ENCODE assay signal across 8 cellular contexts in the genomic region with DNA sequence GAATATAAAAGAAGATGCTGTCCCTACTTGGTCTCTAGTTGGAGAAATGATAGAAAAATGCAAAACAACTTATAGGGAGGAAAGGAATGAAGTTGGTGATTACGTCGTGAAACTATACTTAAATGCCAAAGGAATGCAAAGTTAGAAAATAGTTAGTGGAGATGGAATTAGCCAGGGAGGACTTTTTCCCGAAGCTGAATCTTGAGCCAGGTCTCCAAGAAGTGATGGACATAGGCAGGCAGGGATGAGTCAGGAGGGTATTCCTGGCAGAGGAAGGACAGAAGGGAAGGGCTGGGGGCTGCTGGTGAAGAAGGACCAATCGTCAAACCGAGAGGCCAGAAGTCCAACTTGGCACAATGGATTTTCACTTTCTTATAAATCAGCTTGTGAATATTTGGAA. TPM values are rescaled to one million over a fixed set of nuclear protein-coding genes. Genes with fewer than 3 reads are reported as not detected.
DNase-seq lines count a peak whose midpoint lies in the region; ATAC-seq and TF ChIP-seq lines count a peak whose summit lies in the region.

No MANE protein-coding gene starts in this region.

- H3K27me3 ChIP-seq in SU-DHL-6 (ENCODE audit: low read length), result no peaks in the 10 kb centered on the region
- no peaks in the 10 kb centered on the region for H3K27me3 ChIP-seq in gastroesophageal sphincter

- no peak for ATAC-seq in gastroesophageal sphincter

- H3K9me3 ChIP-seq in SU-DHL-6 (ENCODE audit: insufficient read depth, low read length) (no peaks in the 10 kb centered on the region), gastroesophageal sphincter (no peaks in the 10 kb centered on the region)

- peak overlapping the region; percentile 90 for H3K27ac ChIP-seq in SU-DHL-6 (ENCODE audit: low read depth, low read length)
- H3K27ac ChIP-seq in gastroesophageal sphincter, result peak overlapping the region in 3 of 4 donors; percentile 55 to 97 (median 94)

- peaks cover 56% of the 10 kb centered on the region for H3K79me2 ChIP-seq in SU-DHL-6 (ENCODE audit: insufficient read depth, low read length)

- no peaks in the 10 kb centered on the region for H3K36me3 ChIP-seq in SU-DHL-6 (ENCODE audit: low read length)
- no peaks in the 10 kb centered on the region for H3K36me3 ChIP-seq in gastroesophageal sphincter

- no peak for TF ChIP-seq EP300 in gastroesophageal sphincter (IDR thresholded peaks at IDR 0.05)

- 0 out of 2 replicates have a peak, but pooled peaks cover 8% of the 10 kb centered on the region for H4K20me1 ChIP-seq in SU-DHL-6 (ENCODE audit: low read depth, low read length)

- no peak overlapping the region for H2AFZ ChIP-seq in SU-DHL-6 (ENCODE audit: low read depth, low read length, severe bottlenecking)

- H3F3A ChIP-seq in SU-DHL-6 (ENCODE audit: insufficient read depth), result peaks cover 36% of the 10 kb centered on the region

- DNase-seq in GM12865 (ENCODE audit: low read depth) (no peak), skeletal muscle cell (ENCODE audit: low read depth) (no peak), NCI-H1436 (lab: John Stamatoyannopoulos, UW) (no peak), NOMO-1 treated with DMSO at 0.1 percent for 48 hours (lab: John Stamatoyannopoulos, UW; ENCODE audit: unreplicated experiment) (no peak), superior temporal gyrus (ENCODE audit: extremely low spot score) (no peak), globus pallidus (ENCODE audit: low spot score) (no peak)

- H3K4me3 ChIP-seq in GM12865 (ENCODE audit: low read depth, low read length) (peak overlapping the region; percentile 85), SU-DHL-6 (ENCODE audit: insufficient read depth, low read length, poor library complexity, severe bottlenecking) (peak overlapping the region; percentile 94), gastroesophageal sphincter (peak overlapping the region; percentile 80 to 91), skeletal muscle cell (ENCODE audit: low read depth, low read length) (peak overlapping the region; percentile 78)

- peak overlapping the region; percentile 80 for H3K9ac ChIP-seq in SU-DHL-6 (ENCODE audit: low read length)

- no peaks in the 10 kb centered on the region for H3K9me2 ChIP-seq in SU-DHL-6 (replicated peaks; ENCODE audit: insufficient read depth, low read length)

- 2 to 4% methylated on average over 5 of the region's 5 CpGs for WGBS in gastroesophageal sphincter (ENCODE audit: low coverage in 1 of 2), 2 donors

- peaks cover 6 to 67% (median 24%) of the 10 kb centered on the region in 3 donors for H3K4me1 ChIP-seq in gastroesophageal sphincter

- TF ChIP-seq CTCF in GM12865 (IDR thresholded peaks at IDR 0.05; ENCODE audit: insufficient read depth, low read depth, low read length, missing control alignments), result no peak
- no peak for TF ChIP-seq CTCF in SU-DHL-6 (IDR thresholded peaks at IDR 0.05; ENCODE audit: insufficient read depth, low read length, poor library complexity, severe bottlenecking)
- TF ChIP-seq CTCF in gastroesophageal sphincter (IDR thresholded peaks at IDR 0.05), result no peak

- H3K4me2 ChIP-seq in SU-DHL-6 (ENCODE audit: low read depth, low read length, poor library complexity, severe bottlenecking), result peak overlapping the region; percentile 98

- no peak for TF ChIP-seq POLR2A in gastroesophageal sphincter (IDR thresholded peaks at IDR 0.05)

RNA-seq across cellular contexts. Expression of a gene that starts 1.8 kb away (rescaled TPM):
- total RNA-seq in gastroesophageal sphincter, result 100 to 1,000 TPM in 1 of 4 donors, 10 to 100 TPM in 3; 39.1 to 137 (median 43.0) TPM

RNA-seq across cellular contexts. Expression of a gene that starts 56.3 kb away (rescaled TPM):
- 10 to 100 TPM; 16.4 to 36.2 (median 25.8) TPM for total RNA-seq in gastroesophageal sphincter

RNA-seq across cellular contexts. Expression of a gene that starts 56.3 kb away (rescaled TPM):
- 100 to 1,000 TPM in 1 of 4 donors, 10 to 100 TPM in 3; 44.0 to 102 (median 61.9) TPM for total RNA-seq in gastroesophageal sphincter
